ENCODE assay signal across 8 cellular contexts in genomic region chr7:94907420-94908203, GRCh38. TPM values are rescaled to one million over a fixed set of nuclear protein-coding genes. Genes with fewer than 3 reads are reported as not detected.
DNase-seq lines count a peak whose midpoint lies in the region; ATAC-seq, FAIRE-seq and TF ChIP-seq lines count a peak whose summit lies in the region.

Gene PPP1R9A, plus strand, starts transcription at chr7:94907594. Its CDS starts 2,520 bp downstream, at chr7:94910114.

- peak; percentile 48 for ATAC-seq in GM21576 (IDR thresholded peaks at IDR 0.05; ENCODE audit: unreplicated experiment)
- no peak for ATAC-seq in GM18498 (IDR thresholded peaks at IDR 0.05; ENCODE audit: unreplicated experiment)

- intact Hi-C loops in kidney (cut with DNase I) = no loop called here

- H2AFZ ChIP-seq in ACC112 (ENCODE audit: low read length, unreplicated experiment) = peak within 1 kb of the TSS; percentile 88

- H3K4me3 ChIP-seq in ACC112 (ENCODE audit: low read depth, low read length) (peak within 1 kb of the TSS; percentile 77), kidney (ENCODE audit: low read length in 2 of 2) (peak within 1 kb of the TSS; percentile 72 to 79), skeletal muscle tissue (ENCODE audit: low read length in 3 of 3) (peak within 1 kb of the TSS; percentile 80 to 90 (median 81))

- TF ChIP-seq CTCF in kidney (IDR thresholded peaks at IDR 0.05; ENCODE audit: borderline replicate concordance, extremely low read depth, insufficient read depth) = peak; percentile 31

- H3K36me3 ChIP-seq in ACC112 (ENCODE audit: insufficient read depth, low read length) (no peaks in the 10 kb centered on the region), kidney (ENCODE audit: control insufficient read depth in 1 of 2, insufficient read depth in 2 of 2, low read length in 2 of 2) (no peaks in the 10 kb centered on the region), skeletal muscle tissue (ENCODE audit: control insufficient read depth in 3 of 3, insufficient read depth in 3 of 3, low read length in 3 of 3) (no peaks in the 10 kb centered on the region)

- H3K4me1 ChIP-seq in ACC112 (ENCODE audit: control insufficient read depth, insufficient read depth, low read length, unreplicated experiment) (no peaks in the 10 kb centered on the region), kidney (ENCODE audit: control insufficient read depth in 1 of 2, insufficient read depth in 1 of 2, low read depth in 1 of 2, low read length in 2 of 2) (no peaks in the 10 kb centered on the region), skeletal muscle tissue (ENCODE audit: control insufficient read depth in 3 of 3, insufficient read depth in 3 of 3, low read length in 3 of 3) (peaks cover 2 to 11% (median 6%) of the 10 kb centered on the region in 3 donors)

- H3K27ac ChIP-seq in ACC112 (ENCODE audit: low read depth, low read length) (no peak within 1 kb of the TSS), caudate nucleus (ENCODE audit: low read depth, low read length) (peak within 1 kb of the TSS; percentile 89), kidney (ENCODE audit: low read depth in 2 of 2, low read length in 2 of 2) (peak within 1 kb of the TSS; percentile 63 to 68), skeletal muscle tissue (ENCODE audit: low read depth, low read length) (peak within 1 kb of the TSS; percentile 20)

- H3K9me3 ChIP-seq in kidney (ENCODE audit: control insufficient read depth in 1 of 2, low read length in 2 of 2) (no peaks in the 10 kb centered on the region), skeletal muscle tissue (ENCODE audit: control insufficient read depth in 3 of 3, low read length in 3 of 3) (no peaks in the 10 kb centered on the region)

- H3K9ac ChIP-seq in kidney (ENCODE audit: low read length in 2 of 2) = peak within 1 kb of the TSS; percentile 29 to 53
- peak within 1 kb of the TSS; percentile 69 to 80 (median 78) for H3K9ac ChIP-seq in skeletal muscle tissue (ENCODE audit: low read depth in 1 of 3, low read length in 3 of 3)

- FAIRE-seq in kidney (lab: Jason Lieb, UNC) = no peak

- DNase-seq in NCI-H510A (lab: John Stamatoyannopoulos, UW) = peak; percentile 31
- DNase-seq in caudate nucleus (lab: John Stamatoyannopoulos, UW) = peak in 53 of 61 donors; percentile 8 to 75 (median 45)
- DNase-seq in kidney = peak; percentile 80
- no peak for DNase-seq in GM19240 (ENCODE audit: insufficient read length, low spot score)

- H3K27me3 ChIP-seq in ACC112 (ENCODE audit: insufficient read depth, low read length) (peaks cover 21% of the 10 kb centered on the region; the same call in 1 of the 2 replicates), skeletal muscle tissue (ENCODE audit: control insufficient read depth in 3 of 3, insufficient read depth in 3 of 3, low read length in 3 of 3) (no peaks in the 10 kb centered on the region)

- no peaks in the 10 kb centered on the region for H3K79me2 ChIP-seq in ACC112 (ENCODE audit: control insufficient read depth, insufficient read depth, low read length, unreplicated experiment)

RNA-seq across cellular contexts. Expression of gene PPP1R9A, which starts in this region (rescaled TPM):
- total RNA-seq in kidney (25.7 TPM), skeletal muscle tissue (42.3 TPM)
- polyA plus RNA-seq in kidney (ENCODE audit: insufficient read depth, low read depth, low replicate concordance) = 2.6 TPM
